Comparison of ENCODE assay signal across 9 cellular contexts in genomic region chr6:26251354-26252081, GRCh38.
DNase-seq lines count a peak whose midpoint lies in the region; ATAC-seq, FAIRE-seq and TF ChIP-seq lines count a peak whose summit lies in the region.
"Had no signal": no experiment of that assay in that cellular context is flagged by ENCODE, and none has a peak within 500 bp of the region (broad histone marks: within the 10 kb centered on the region; RNA-seq: fewer than 3 reads in every experiment).

No MANE protein-coding gene starts in this region.

- intact Hi-C loops in endothelial cell of umbilical vein (cut with micrococcal nuclease), result loop anchor here (1.0 to 2.0 kb wide), 5 partner anchors 17 to 71 kb away; a partner anchor contains a TSS

- peak overlapping the region; percentile 67 for H3K27ac ChIP-seq in endothelial cell of umbilical vein (ENCODE audit: insufficient read depth, low read depth, low read length)
- no peak overlapping the region for H3K27ac ChIP-seq in subcutaneous abdominal adipose tissue (ENCODE audit: low read depth, low read length)
- H3K27ac ChIP-seq: C4-2B had no signal

- TF ChIP-seq POLR2A in endothelial cell of umbilical vein (IDR thresholded peaks at IDR 0.05; ENCODE audit: low read depth, low read length), result peak; percentile 89

- DNase-seq in A172 (ENCODE audit: low spot score), result peak; percentile 77
- peak; percentile 97 for DNase-seq in NCI-H69 (lab: John Stamatoyannopoulos, UW)
- peak; percentile 86 for DNase-seq in activated CD8-positive, alpha-beta memory T cell treated with anti-CD3 and anti-CD28 coated beads for 24 hours
- peak; percentile 83 for DNase-seq in endothelial cell of umbilical vein (ENCODE audit: low read depth, low spot score)

- H3K4me1 ChIP-seq in endothelial cell of umbilical vein (ENCODE audit: control insufficient read depth, extremely low read depth, insufficient read depth, low read length) (peaks cover 3% of the 10 kb centered on the region), mononuclear cell (ENCODE audit: insufficient read depth, low read length) (peaks cover 26% of the 10 kb centered on the region), subcutaneous abdominal adipose tissue (ENCODE audit: control insufficient read depth in 5 of 5, insufficient read depth in 5 of 5, low read length in 5 of 5) (peaks cover 1 to 22% (median 13%) of the 10 kb centered on the region in 5 donors)

- ATAC-seq in GM18867 (IDR thresholded peaks at IDR 0.05; ENCODE audit: unreplicated experiment) (peak; percentile 49), HG03139 (IDR thresholded peaks at IDR 0.05; ENCODE audit: unreplicated experiment) (peak; percentile 46)

- H3K9me1 ChIP-seq in endothelial cell of umbilical vein (replicated peaks; ENCODE audit: control insufficient read depth, extremely low read depth, insufficient read depth, low read length), result no peaks in the 10 kb centered on the region

- dilution Hi-C loops in endothelial cell of umbilical vein (cut with MboI; ENCODE audit: extremely low pct_ligation_motif_present, low sequenced_read_pairs), result no loop called here

- H3K4me3 ChIP-seq in endothelial cell of umbilical vein (replicated peaks in 1 of 3; ENCODE audit: insufficient read depth in 1 of 3, low read depth in 1 of 3, low read length in 3 of 3), result peak overlapping the region; percentile 31 to 85 (median 56)
- peak overlapping the region; percentile 59 for H3K4me3 ChIP-seq in mononuclear cell (ENCODE audit: low read length)
- H3K4me3 ChIP-seq in subcutaneous abdominal adipose tissue (ENCODE audit: low read depth in 1 of 5, low read length in 5 of 5), result peak overlapping the region; percentile 39 to 88 (median 73)

- H3K9ac ChIP-seq in endothelial cell of umbilical vein (replicated peaks; ENCODE audit: extremely low read depth, insufficient read depth, low read length), result peak overlapping the region; percentile 46
- H3K9ac ChIP-seq in subcutaneous abdominal adipose tissue (ENCODE audit: low read length in 5 of 5), result no peak overlapping the region

- H3K36me3 ChIP-seq in endothelial cell of umbilical vein (ENCODE audit: control insufficient read depth in 2 of 2, extremely low read depth in 1 of 2, insufficient read depth in 2 of 2, low read length in 2 of 2), result no peaks in the 10 kb centered on the region
- no peaks in the 10 kb centered on the region for H3K36me3 ChIP-seq in subcutaneous abdominal adipose tissue (ENCODE audit: control insufficient read depth in 5 of 5, insufficient read depth in 5 of 5, low read length in 5 of 5)

- TSS peak; percentile 100 for BruUV-seq in endothelial cell of umbilical vein (replicated peaks; lab: Mats Ljungman, UMichigan)

- H3K79me2 ChIP-seq in endothelial cell of umbilical vein (ENCODE audit: control insufficient read depth, insufficient read depth, low read length), result no peaks in the 10 kb centered on the region

- peak overlapping the region; percentile 75 for H2AFZ ChIP-seq in endothelial cell of umbilical vein (ENCODE audit: low read depth, low read length)

- POLR2A ChIA-PET in endothelial cell of umbilical vein (lab: Charles Lee), result interaction anchor here (0.7 to 4.0 kb wide), 12 partner anchors 11 to 232 kb away, joined by 3 to 49 read pairs (median 6); a partner anchor contains a TSS

- H3K4me2 ChIP-seq in endothelial cell of umbilical vein (ENCODE audit: insufficient read depth, low read length), result peak overlapping the region; percentile 80

- no peak for TF ChIP-seq CTCF in endothelial cell of umbilical vein (IDR thresholded peaks at IDR 0.05; ENCODE audit: extremely low read depth in 1 of 2, insufficient read depth in 1 of 2, low read depth in 1 of 2, low read length in 2 of 2)

- no peaks in the 10 kb centered on the region for H4K20me1 ChIP-seq in endothelial cell of umbilical vein (replicated peaks; ENCODE audit: control insufficient read depth, extremely low read depth, insufficient read depth, low read length)

- H3K27me3 ChIP-seq in endothelial cell of umbilical vein (ENCODE audit: control insufficient read depth in 2 of 2, insufficient read depth in 2 of 2, low read length in 2 of 2) (no peaks in the 10 kb centered on the region), mononuclear cell (ENCODE audit: insufficient read depth, low read length) (no peaks in the 10 kb centered on the region), subcutaneous abdominal adipose tissue (ENCODE audit: control insufficient read depth in 5 of 5, insufficient read depth in 4 of 5, low read length in 5 of 5) (peaks cover 8 to 36% (median 13%) of the 10 kb centered on the region in 5 donors)

- no peaks in the 10 kb centered on the region for H3K9me3 ChIP-seq in endothelial cell of umbilical vein (replicated peaks; ENCODE audit: control insufficient read depth, insufficient read depth, low read length)
- no peaks in the 10 kb centered on the region for H3K9me3 ChIP-seq in mononuclear cell (ENCODE audit: low read depth, low read length)
- no peaks in the 10 kb centered on the region for H3K9me3 ChIP-seq in subcutaneous abdominal adipose tissue (ENCODE audit: control insufficient read depth in 5 of 5, low read length in 5 of 5)

- peak; percentile 88 for FAIRE-seq in endothelial cell of umbilical vein (lab: Jason Lieb, UNC)

- CTCF ChIA-PET in endothelial cell of umbilical vein (lab: Charles Lee), result interaction anchor here (1.0 to 3.4 kb wide), 12 partner anchors 10 to 317 kb away, joined by 3 to 28 read pairs (median 6); a partner anchor contains a TSS

TF ChIP-seq in endothelial cell of umbilical vein, 7 proteins besides CTCF, POLR2A, EP300 and RAD21:
- TF ChIP-seq MYC (IDR thresholded peaks at IDR 0.05; ENCODE audit: low read depth, low read length) (no peak), MAX (IDR thresholded peaks at IDR 0.05; ENCODE audit: insufficient read depth, insufficient read length) (no peak), GATA2 (IDR thresholded peaks at IDR 0.05; ENCODE audit: insufficient read depth, insufficient read length, low read depth, low read length) (no peak), JUN (IDR thresholded peaks at IDR 0.05; ENCODE audit: borderline replicate concordance, insufficient read depth, insufficient read length, low read depth) (no peak), POLR2AphosphoS5 (IDR thresholded peaks at IDR 0.05; ENCODE audit: insufficient read depth, low read depth, low read length) (peak; percentile 66), FOS (IDR thresholded peaks at IDR 0.05; ENCODE audit: borderline replicate concordance, insufficient read depth, low read length) (no peak)
